In the genomic region with DNA sequence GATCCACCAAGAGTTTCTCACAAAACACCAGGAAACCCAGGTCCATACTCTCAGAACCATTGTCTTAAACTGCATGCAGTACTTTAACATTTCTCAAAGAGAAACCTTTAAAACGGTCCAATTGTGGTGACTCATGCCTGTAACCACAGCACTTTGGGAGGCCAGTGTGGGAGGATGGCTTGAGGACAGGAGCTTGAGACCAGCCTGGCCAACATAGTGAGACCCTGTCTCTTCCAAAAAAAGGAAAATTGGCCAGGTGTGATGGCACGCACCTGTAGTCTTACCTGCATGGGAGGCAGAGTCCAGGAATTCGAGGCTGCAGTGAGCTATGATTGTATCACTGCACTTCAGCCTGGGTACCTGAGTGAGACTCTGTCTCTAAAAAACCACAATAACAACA, we compare ENCODE assay signal across 19 cellular contexts.
DNase-seq lines count a peak whose midpoint lies in the region; ATAC-seq, FAIRE-seq and TF ChIP-seq lines count a peak whose summit lies in the region.
"Had no signal": no experiment of that assay in that cellular context is flagged by ENCODE, and none has a peak within 500 bp of the region (broad histone marks: within the 10 kb centered on the region; RNA-seq: fewer than 3 reads in every experiment).

No MANE protein-coding gene starts in this region.

- TF ChIP-seq CTCF in cardiac fibroblast (IDR thresholded peaks at IDR 0.05; ENCODE audit: low read depth, low read length), result no peak
- TF ChIP-seq CTCF in psoas muscle (IDR thresholded peaks at IDR 0.05), result no peak
- TF ChIP-seq CTCF in vagina (IDR thresholded peaks at IDR 0.05), result no peak

- FAIRE-seq in H54 (lab: Jason Lieb, UNC), result peak; percentile 69

- H3K27me3 ChIP-seq in psoas muscle (ENCODE audit: insufficient read depth in 3 of 3, low read length in 2 of 3) (no peaks in the 10 kb centered on the region), vagina (no peaks in the 10 kb centered on the region)
- H3K27me3 ChIP-seq: esophagus squamous epithelium, right atrium auricular region had no signal

- H3K36me3 ChIP-seq in psoas muscle (ENCODE audit: insufficient read depth in 1 of 2, low read depth in 1 of 2) (no peaks in the 10 kb centered on the region), vagina (no peaks in the 10 kb centered on the region)
- H3K36me3 ChIP-seq: esophagus squamous epithelium, lower lobe of right lung, right atrium auricular region, thoracic aorta had no signal

- TF ChIP-seq POLR2A in H54 (IDR thresholded peaks at IDR 0.05; ENCODE audit: low read depth, low read length) (no peak), vagina (IDR thresholded peaks at IDR 0.05) (no peak)

- no peaks in the 10 kb centered on the region for H3K9me3 ChIP-seq in psoas muscle
- no peaks in the 10 kb centered on the region for H3K9me3 ChIP-seq in vagina
- H3K9me3 ChIP-seq: esophagus squamous epithelium, lower lobe of right lung, right atrium auricular region, thoracic aorta had no signal

- DNase-seq in H54 (ENCODE audit: insufficient read length, low spot score) (no peak), NCI-H226 (peak; percentile 41), cardiac fibroblast (ENCODE audit: low read depth in 2 of 2) (peak; percentile 42 to 48), psoas muscle (no peak), vagina (ENCODE audit: extremely low spot score in 2 of 2) (no peak), activated gamma-delta T cell (lab: John Stamatoyannopoulos, UW) (no peak), T-helper 9 cell (no peak)
- DNase-seq: activated naive CD8-positive, alpha-beta T cell treated with anti-CD3 and anti-CD28 coated beads, Interleukin-2, amount 10 ng/mL, durations not matched to agents 7 days and 5 days; caudate nucleus; COR-L47; esophagus squamous epithelium; lower lobe of right lung; NCI-H187 treated with DMSO at 0.1 percent for 48 hours; NCI-H2227 treated with DMSO at 0.1 percent for 48 hours; nucleus accumbens; T-helper 2 cell had no signal

- WGBS in psoas muscle, 3 donors, result 84 to 85% (median 85%) methylated on average over 3 of the region's 3 CpGs

- H3K4me1 ChIP-seq in psoas muscle, result peaks cover 15% of the 10 kb centered on the region
- peaks cover 15% of the 10 kb centered on the region for H3K4me1 ChIP-seq in vagina
- H3K4me1 ChIP-seq: lower lobe of right lung had no signal

- ATAC-seq in psoas muscle, result peak in 3 of 4 donors; percentile 28 to 37 (median 30)
- ATAC-seq: Panc1 had no signal

- no peak overlapping the region for H3K4me3 ChIP-seq in cardiac fibroblast (replicated peaks in 1 of 2; ENCODE audit: low read depth in 2 of 2, low read length in 2 of 2)
- no peak overlapping the region for H3K4me3 ChIP-seq in psoas muscle
- H3K4me3 ChIP-seq in vagina, result no peak overlapping the region
- H3K4me3 ChIP-seq: esophagus squamous epithelium, lower lobe of right lung, right atrium auricular region, thoracic aorta had no signal

- intact Hi-C loops in psoas muscle (cut with DNase I) (no loop called here), vagina (cut with DNase I) (no loop called here)

- H3K27ac ChIP-seq in psoas muscle (no peak overlapping the region), vagina (no peak overlapping the region)
- H3K27ac ChIP-seq: esophagus squamous epithelium, lower lobe of right lung, right atrium auricular region, thoracic aorta had no signal

Comparison
In these comparisons a context has a peak if more than half of its experiments do, and no peak if none do; other contexts are left out.
1. DNase-seq: peak in NCI-H226 (single experiment) and cardiac fibroblast (2 of 2); none in H54 (single experiment), psoas muscle (0 of 2), vagina (0 of 2), activated gamma-delta T cell (single experiment) and T-helper 9 cell (single experiment).